In the genomic region with DNA sequence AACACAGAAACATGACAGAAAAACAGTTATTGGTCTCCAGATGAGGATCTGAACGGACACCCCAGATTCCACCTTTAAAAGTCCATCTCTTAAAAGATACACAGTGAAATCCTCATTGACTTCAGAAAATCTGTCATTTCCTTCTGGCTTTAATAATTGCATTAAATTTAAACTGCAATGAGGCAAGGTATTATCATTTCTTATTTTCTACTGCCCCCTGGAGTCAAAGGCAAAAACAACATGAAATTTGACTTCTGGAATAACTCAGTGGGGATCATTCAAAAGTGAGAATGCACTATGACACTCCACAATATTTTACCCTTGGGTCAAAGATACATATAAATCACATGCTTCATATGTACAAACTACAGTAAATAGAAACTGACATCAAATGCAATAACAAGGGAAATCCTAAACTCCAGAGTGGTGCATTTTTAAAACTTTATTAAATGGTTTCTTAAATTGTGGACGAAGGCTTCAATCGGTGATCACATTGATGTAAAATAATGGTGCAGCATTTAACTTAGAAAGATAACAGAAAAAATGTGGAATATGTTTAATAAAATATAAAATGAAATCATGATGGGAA, we compare ENCODE assay signal across 9 cellular contexts. TPM values are rescaled to one million over a fixed set of nuclear protein-coding genes. Genes with fewer than 3 reads are reported as not detected.
DNase-seq lines count a peak whose midpoint lies in the region; ATAC-seq, FAIRE-seq and TF ChIP-seq lines count a peak whose summit lies in the region.
"Had no signal": no experiment of that assay in that cellular context is flagged by ENCODE, and none has a peak within 500 bp of the region (broad histone marks: within the 10 kb centered on the region; RNA-seq: fewer than 3 reads in every experiment).

No MANE protein-coding gene starts in this region.

- H3K23ac ChIP-seq in mesendoderm (ENCODE audit: low read length): no peak overlapping the region

- no peak overlapping the region for H2BK5ac ChIP-seq in mesendoderm (ENCODE audit: low read length)

- peaks cover 0 to 10% (median 0%) of the 10 kb centered on the region in 4 donors for H3K27me3 ChIP-seq in pancreas
- H3K27me3 ChIP-seq in mesendoderm (ENCODE audit: insufficient read depth, low read length, poor library complexity): no peaks in the 10 kb centered on the region

- H3K27ac ChIP-seq in pancreas (no peak overlapping the region), mesendoderm (ENCODE audit: low read depth, low read length) (no peak overlapping the region)
- H3K27ac ChIP-seq: BLaER1 treated with 17β-estradiol and CSF1 and Interleukin-3, amounts not matched to agents 10 nM and 100 nM had no signal

- no peak overlapping the region for H3K4ac ChIP-seq in mesendoderm (ENCODE audit: low read depth, low read length)

- no peak overlapping the region for H4K8ac ChIP-seq in mesendoderm (ENCODE audit: low read depth, low read length)

- H3K79me1 ChIP-seq in mesendoderm (ENCODE audit: low read length): no peaks in the 10 kb centered on the region

- H3K4me1 ChIP-seq in pancreas (no peaks in the 10 kb centered on the region), mesendoderm (ENCODE audit: control insufficient read depth, low read depth, low read length) (no peaks in the 10 kb centered on the region)

- no peak overlapping the region for H2BK120ac ChIP-seq in mesendoderm (ENCODE audit: low read depth, low read length)

- no peaks in the 10 kb centered on the region for H3K79me2 ChIP-seq in mesendoderm (ENCODE audit: control insufficient read depth, insufficient read depth, low read length)

- intact Hi-C loops in pancreas (cut with DNase I): no loop called here

- no peak overlapping the region for H2AK5ac ChIP-seq in mesendoderm (ENCODE audit: low read length)

- H3K9me3 ChIP-seq in pancreas: no peaks in the 10 kb centered on the region
- H3K9me3 ChIP-seq: BLaER1 treated with 17β-estradiol and CSF1 and Interleukin-3, amounts not matched to agents 10 nM and 100 nM had no signal

- H3K4me2 ChIP-seq in mesendoderm (ENCODE audit: low read length): no peak overlapping the region
- H3K4me2 ChIP-seq: BLaER1 treated with 17β-estradiol and CSF1 and Interleukin-3, amounts not matched to agents 10 nM and 100 nM had no signal

- TF ChIP-seq CTCF in choroid plexus epithelial cell (conservative IDR thresholded peaks at IDR 0.05; ENCODE audit: low read depth, low read length) (no peak), pancreas (IDR thresholded peaks at IDR 0.05) (peak in 1 of 4 donors; percentile 24)

- no peak overlapping the region for H3K4me3 ChIP-seq in choroid plexus epithelial cell (ENCODE audit: low read depth, low read length)
- H3K4me3 ChIP-seq in pancreas: no peak overlapping the region
- H3K4me3 ChIP-seq in mesendoderm (ENCODE audit: low read length): no peak overlapping the region
- H3K4me3 ChIP-seq: BLaER1 treated with 17β-estradiol and CSF1 and Interleukin-3, amounts not matched to agents 10 nM and 100 nM had no signal

- no peak overlapping the region for H3K9ac ChIP-seq in mesendoderm (ENCODE audit: low read length)
- H3K9ac ChIP-seq: BLaER1 treated with 17β-estradiol and CSF1 and Interleukin-3, amounts not matched to agents 10 nM and 100 nM had no signal

- H3K56ac ChIP-seq in mesendoderm (ENCODE audit: low read length): no peak overlapping the region

- no peak overlapping the region for H4K5ac ChIP-seq in mesendoderm (ENCODE audit: low read length)

- H3K36me3 ChIP-seq in pancreas: no peaks in the 10 kb centered on the region
- H3K36me3 ChIP-seq in mesendoderm (ENCODE audit: control insufficient read depth, insufficient read depth, low read length): no peaks in the 10 kb centered on the region
- H3K36me3 ChIP-seq: BLaER1 treated with 17β-estradiol and CSF1 and Interleukin-3, amounts not matched to agents 10 nM and 100 nM had no signal

- peak in 1 of 4 donors; percentile 37 for ATAC-seq in pancreas
- no peak for ATAC-seq in HG02938 (IDR thresholded peaks at IDR 0.05; ENCODE audit: unreplicated experiment)
- no peak for ATAC-seq in HG03460 (IDR thresholded peaks at IDR 0.05; ENCODE audit: unreplicated experiment)

- 39 to 49% methylated on average over 3 of the region's 3 CpGs for WGBS in pancreas, 2 donors
- WGBS in mesendoderm (ENCODE audit: extremely low coverage, insufficient coverage, low lambda C conversion rate): no CpG with 5 or more reads among the region's 3 CpGs

- H2BK15ac ChIP-seq in mesendoderm (replicated peaks; ENCODE audit: low read depth): no peak overlapping the region

- peak; percentile 51 for FAIRE-seq in pancreas (lab: Jason Lieb, UNC)

- peak; percentile 25 to 32 for DNase-seq in NCI-H2081 (lab: John Stamatoyannopoulos, UW)
- DNase-seq in NCI-H2081 treated with DMSO at 0.1 percent for 48 hours (lab: John Stamatoyannopoulos, UW): no peak
- DNase-seq in M059J (ENCODE audit: low read depth): peak; percentile 7
- DNase-seq in choroid plexus epithelial cell (ENCODE audit: low read depth): peak; percentile 4
- no peak for DNase-seq in pancreas
- DNase-seq in mesendoderm: no peak

- H3K18ac ChIP-seq in mesendoderm (ENCODE audit: low read length): no peak overlapping the region

RNA-seq across cellular contexts. Expression of gene SPANXN1, which starts 56.4 kb away (rescaled TPM):
- total RNA-seq in M059J (2014; rRNA removed; shearing (Covaris generic)): not detected in 2 replicates
- total RNA-seq in pancreas: not detected
- polyA plus RNA-seq in pancreas: not detected
- not detected for polyA plus RNA-seq in mesendoderm (2013, experiment 1 of 2)
- polyA plus RNA-seq in mesendoderm (2013, experiment 2 of 2): not detected

Comparison
In these comparisons a context has a peak if more than half of its experiments do, and no peak if none do; other contexts are left out.
1. DNase-seq: peak in NCI-H2081 (2 of 2), M059J (single experiment) and choroid plexus epithelial cell (single experiment); none in NCI-H2081 treated with DMSO at 0.1 percent for 48 hours (single experiment), pancreas (0 of 6) and mesendoderm (single experiment).